27 cellular contexts compared by ENCODE assay signal in the genomic region with DNA sequence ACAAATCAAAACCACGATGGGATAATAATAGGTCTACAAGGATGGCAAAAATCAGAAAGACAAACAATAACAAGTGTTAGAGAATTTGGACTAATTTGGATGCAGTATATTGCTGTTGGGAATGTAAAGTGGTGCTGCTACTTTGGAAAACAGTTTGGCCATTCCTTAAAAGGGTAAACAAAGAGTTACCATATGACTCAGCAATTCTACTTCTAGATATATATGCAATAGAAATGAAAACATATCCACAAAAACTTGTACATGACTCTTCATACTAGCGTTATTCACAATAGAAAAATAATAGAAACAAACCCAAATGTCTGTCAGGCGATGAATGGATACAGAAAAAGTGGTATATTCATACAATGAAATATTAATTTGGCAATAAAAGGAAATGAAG. TPM values are rescaled to one million over a fixed set of nuclear protein-coding genes. Genes with fewer than 3 reads are reported as not detected.
DNase-seq lines count a peak whose midpoint lies in the region; ATAC-seq, FAIRE-seq and TF ChIP-seq lines count a peak whose summit lies in the region.
"Had no signal": no experiment of that assay in that cellular context is flagged by ENCODE, and none has a peak within 500 bp of the region (broad histone marks: within the 10 kb centered on the region; RNA-seq: fewer than 3 reads in every experiment).

No MANE protein-coding gene starts in this region.

- no peak overlapping the region for H2AFZ ChIP-seq in endothelial cell of umbilical vein (ENCODE audit: low read depth, low read length)

- no peaks in the 10 kb centered on the region for H3K9me1 ChIP-seq in endothelial cell of umbilical vein (replicated peaks; ENCODE audit: control insufficient read depth, extremely low read depth, insufficient read depth, low read length)

- DNase-seq in heart left ventricle, result no peak
- no peak for DNase-seq in cardiac septum (ENCODE audit: low spot score)
- peak; percentile 1 for DNase-seq in NCI-H460 (ENCODE audit: extremely low read depth, low read depth)
- peak; percentile 16 for DNase-seq in endothelial cell of umbilical vein (ENCODE audit: low read depth, low spot score)
- DNase-seq in CD1c-positive myeloid dendritic cell (ENCODE audit: extremely low spot score), result no peak
- no peak for DNase-seq in G401 (ENCODE audit: low spot score)
- DNase-seq: activated effector memory CD4-positive, alpha-beta T cell treated with Interleukin-2 at 50 U/mL for 16 hours; anterior cingulate cortex; foreskin fibroblast; GF-D8; hypothalamus; mesenchymal stem cell; MM.1S; naive B cell; NCI-H146; NCI-H2227 treated with DMSO at 0.1 percent for 48 hours; T1000 had no signal

- WGBS in heart left ventricle, 4 donors, result 92 to 97% (median 95%) methylated on average over 3 of the region's 3 CpGs

- POLR2A ChIA-PET in endothelial cell of umbilical vein (lab: Charles Lee), result no interaction called here

- peak overlapping the region in 10 of 12 donors; percentile 22 to 82 (median 64) for H3K27ac ChIP-seq in heart left ventricle
- H3K27ac ChIP-seq in endothelial cell of umbilical vein (ENCODE audit: insufficient read depth, low read depth, low read length), result no peak overlapping the region
- H3K27ac ChIP-seq: pancreas, tibial nerve had no signal

- peak overlapping the region; percentile 56 for H3K4me3 Mint-ChIP-seq in stimulated activated memory B cell treated with anti-CD40 and anti-IgM and Interleukin-4, amounts not matched to agents 10 μg/mL and 1 μg/mL and 100 μg/mL, for 72 hours

- ATAC-seq in heart left ventricle (no peak), GM18520 (IDR thresholded peaks at IDR 0.05; ENCODE audit: unreplicated experiment) (no peak)
- no peak for ATAC-seq in stimulated activated memory B cell treated with anti-CD40 and anti-IgM and Interleukin-4, amounts not matched to agents 10 μg/mL and 1 μg/mL and 100 μg/mL, for 72 hours
- ATAC-seq: activated CD4-positive, CD25-positive, alpha-beta regulatory T cell treated with anti-CD3 and anti-CD28 coated beads, Interleukin-2, amount 50 U/mL, for 24 hours; GM12878; HCT116; Panc1; pancreas; sciatic nerve had no signal

- H3K79me2 ChIP-seq in endothelial cell of umbilical vein (ENCODE audit: control insufficient read depth, insufficient read depth, low read length), result no peaks in the 10 kb centered on the region

- H3K4me1 Mint-ChIP-seq in stimulated activated memory B cell treated with anti-CD40 and anti-IgM and Interleukin-4, amounts not matched to agents 10 μg/mL and 1 μg/mL and 100 μg/mL, for 72 hours, result no peaks in the 10 kb centered on the region
- H3K4me1 Mint-ChIP-seq: naive B cell had no signal

- H3K4me3 ChIP-seq in heart left ventricle (peak overlapping the region in 1 of 12 donors; percentile 40), endothelial cell of umbilical vein (replicated peaks in 1 of 3; ENCODE audit: insufficient read depth in 1 of 3, low read depth in 1 of 3, low read length in 3 of 3) (no peak overlapping the region)
- H3K4me3 ChIP-seq: GM12878, pancreas, tibial nerve had no signal

- no TSS peak for BruUV-seq in endothelial cell of umbilical vein (replicated peaks; lab: Mats Ljungman, UMichigan)

- H4K20me1 ChIP-seq in endothelial cell of umbilical vein (replicated peaks; ENCODE audit: control insufficient read depth, extremely low read depth, insufficient read depth, low read length), result no peaks in the 10 kb centered on the region

- TF ChIP-seq POLR2A in heart left ventricle (IDR thresholded peaks at IDR 0.05) (no peak), endothelial cell of umbilical vein (IDR thresholded peaks at IDR 0.05; ENCODE audit: low read depth, low read length) (no peak)

- CTCF ChIA-PET in endothelial cell of umbilical vein (lab: Charles Lee), result no interaction called here

- H3K4me2 ChIP-seq in endothelial cell of umbilical vein (ENCODE audit: insufficient read depth, low read length), result no peak overlapping the region

- H3K9me3 Mint-ChIP-seq in stimulated activated memory B cell treated with anti-CD40 and anti-IgM and Interleukin-4, amounts not matched to agents 10 μg/mL and 1 μg/mL and 100 μg/mL, for 72 hours, result no peaks in the 10 kb centered on the region

- no peak for TF ChIP-seq CTCF in heart left ventricle (IDR thresholded peaks at IDR 0.05)
- TF ChIP-seq CTCF in endothelial cell of umbilical vein (IDR thresholded peaks at IDR 0.05; ENCODE audit: extremely low read depth in 1 of 2, insufficient read depth in 1 of 2, low read depth in 1 of 2, low read length in 2 of 2), result no peak

- intact Hi-C loops in heart left ventricle (cut with DNase I) (no loop called here), cardiac septum (cut with DNase I) (no loop called here), endothelial cell of umbilical vein (cut with micrococcal nuclease) (no loop called here)

- in situ Hi-C loops in G401 (cut with HindIII; ENCODE audit: low sequenced_read_pairs), result no loop called here

- peaks cover 49% of the 10 kb centered on the region for H3K36me3 Mint-ChIP-seq in stimulated activated memory B cell treated with anti-CD40 and anti-IgM and Interleukin-4, amounts not matched to agents 10 μg/mL and 1 μg/mL and 100 μg/mL, for 72 hours

- peak; percentile 44 for FAIRE-seq in endothelial cell of umbilical vein (lab: Jason Lieb, UNC)
- FAIRE-seq: colon, pancreas had no signal

- no peak overlapping the region for H3K27ac Mint-ChIP-seq in stimulated activated memory B cell treated with anti-CD40 and anti-IgM and Interleukin-4, amounts not matched to agents 10 μg/mL and 1 μg/mL and 100 μg/mL, for 72 hours
- H3K27ac Mint-ChIP-seq: naive B cell had no signal

- H3K9me3 ChIP-seq in heart left ventricle, result peaks cover 0 to 22% (median 8%) of the 10 kb centered on the region in 12 donors
- no peaks in the 10 kb centered on the region for H3K9me3 ChIP-seq in endothelial cell of umbilical vein (replicated peaks; ENCODE audit: control insufficient read depth, insufficient read depth, low read length)
- H3K9me3 ChIP-seq: pancreas had no signal

- no peaks in the 10 kb centered on the region for H3K27me3 Mint-ChIP-seq in stimulated activated memory B cell treated with anti-CD40 and anti-IgM and Interleukin-4, amounts not matched to agents 10 μg/mL and 1 μg/mL and 100 μg/mL, for 72 hours
- H3K27me3 Mint-ChIP-seq: naive B cell had no signal

- dilution Hi-C loops in endothelial cell of umbilical vein (cut with MboI; ENCODE audit: extremely low pct_ligation_motif_present, low sequenced_read_pairs), result no loop called here

- no peaks in the 10 kb centered on the region for H3K27me3 ChIP-seq in heart left ventricle
- H3K27me3 ChIP-seq in endothelial cell of umbilical vein (ENCODE audit: control insufficient read depth in 2 of 2, insufficient read depth in 2 of 2, low read length in 2 of 2), result no peaks in the 10 kb centered on the region
- H3K27me3 ChIP-seq: pancreas, tibial nerve had no signal

- no peak overlapping the region for H3K9ac ChIP-seq in endothelial cell of umbilical vein (replicated peaks; ENCODE audit: extremely low read depth, insufficient read depth, low read length)

- peaks cover 0 to 73% (median 15%) of the 10 kb centered on the region in 9 donors for H3K36me3 ChIP-seq in heart left ventricle
- H3K36me3 ChIP-seq in endothelial cell of umbilical vein (ENCODE audit: control insufficient read depth in 2 of 2, extremely low read depth in 1 of 2, insufficient read depth in 2 of 2, low read length in 2 of 2), result peaks cover 0 to 3% of the 10 kb centered on the region in 2 experiments

- H3K4me1 ChIP-seq in heart left ventricle (peaks cover 0 to 11% (median 3%) of the 10 kb centered on the region in 12 donors), endothelial cell of umbilical vein (ENCODE audit: control insufficient read depth, extremely low read depth, insufficient read depth, low read length) (peaks cover 3% of the 10 kb centered on the region)
- H3K4me1 ChIP-seq: pancreas, tibial nerve had no signal

TF ChIP-seq in endothelial cell of umbilical vein, 7 proteins besides CTCF, POLR2A, EP300 and RAD21:
- TF ChIP-seq MYC (IDR thresholded peaks at IDR 0.05; ENCODE audit: low read depth, low read length) (no peak), POLR2AphosphoS5 (IDR thresholded peaks at IDR 0.05; ENCODE audit: insufficient read depth, low read depth, low read length) (no peak)
- TF ChIP-seq, protein P1, sequence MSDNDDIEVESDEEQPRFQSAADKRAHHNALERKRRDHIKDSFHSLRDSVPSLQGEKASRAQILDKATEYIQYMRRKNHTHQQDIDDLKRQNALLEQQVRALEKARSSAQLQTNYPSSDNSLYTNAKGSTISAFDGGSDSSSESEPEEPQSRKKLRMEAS (IDR thresholded peaks at IDR 0.05; ENCODE audit: insufficient read depth, insufficient read length), result no peak

RNA-seq across cellular contexts. Expression of a gene that starts 58.3 kb away (rescaled TPM):
- total RNA-seq in heart left ventricle, result 10 to 100 TPM; 17.0 to 62.9 (median 33.3) TPM
- polyA plus RNA-seq in heart left ventricle, result 1 to 10 TPM; 4.3 to 6.2 TPM
- total RNA-seq in cardiac septum, result 52.8 TPM
- 4.5 and 5.3 TPM in 2 replicates for total RNA-seq in NCI-H460 (2014; rRNA removed; shearing (Covaris generic))
- polyA plus RNA-seq in NCI-H460 (2014; cell fraction: nucleus; rRNA removed), result 1.5 and 2.5 TPM in 2 replicates
- 9.7 and 10.3 TPM in 2 replicates for total RNA-seq in endothelial cell of umbilical vein
- polyA plus RNA-seq in endothelial cell of umbilical vein, result 1.6 and 2.1 TPM in 2 replicates
- 2.1 and 2.7 TPM in 2 replicates for polyA plus RNA-seq in endothelial cell of umbilical vein (2011; cell fraction: cytosol; rRNA removed)
- 6.6 and 7.7 TPM in 2 replicates for polyA plus RNA-seq in endothelial cell of umbilical vein (2011; cell fraction: nucleus; rRNA removed)
- polyA plus RNA-seq in endothelial cell of umbilical vein (2012), result 5.3 and 6.2 TPM in 2 replicates
- polyA minus RNA-seq in endothelial cell of umbilical vein, result 9.5 and 11.0 TPM in 2 replicates
- 4.8 TPM for polyA minus RNA-seq in endothelial cell of umbilical vein (2011; cell fraction: cytosol; rRNA and poly(A)+ RNA removed)
- 24.3 and 35.7 TPM in 2 replicates for polyA minus RNA-seq in endothelial cell of umbilical vein (2011; cell fraction: nucleus; rRNA and poly(A)+ RNA removed)
- 3.9 and 4.9 TPM in 2 replicates for total RNA-seq in G401 (2014; rRNA removed; shearing (Covaris generic))

Comparison
In these comparisons a context has a peak if more than half of its experiments do, and no peak if none do; other contexts are left out.
1. DNase-seq: peak in NCI-H460 (single experiment) and endothelial cell of umbilical vein (single experiment); none in heart left ventricle (0 of 5), cardiac septum (single experiment), CD1c-positive myeloid dendritic cell (single experiment) and G401 (single experiment).